In genomic region chr16:70460737-70461261, GRCh38 we compare ENCODE assay signal across 16 cellular contexts. TPM values are rescaled to one million over a fixed set of nuclear protein-coding genes. Genes with fewer than 3 reads are reported as not detected.
DNase-seq lines count a peak whose midpoint lies in the region; ATAC-seq and TF ChIP-seq lines count a peak whose summit lies in the region.
"Had no signal": no experiment of that assay in that cellular context is flagged by ENCODE, and none has a peak within 500 bp of the region (broad histone marks: within the 10 kb centered on the region; RNA-seq: fewer than 3 reads in every experiment).

No MANE protein-coding gene starts in this region.

- no peaks in the 10 kb centered on the region for H3K9me3 Mint-ChIP-seq in chondrocyte (ENCODE audit: low read depth)
- H3K9me3 Mint-ChIP-seq in activated T-helper 17 cell treated with anti-CD3 and anti-CD28 coated beads, Interleukin-2, amount 50 U/mL, for 72 hours, result no peaks in the 10 kb centered on the region
- no peaks in the 10 kb centered on the region for H3K9me3 Mint-ChIP-seq in naive thymus-derived CD4-positive, alpha-beta T cell
- H3K9me3 Mint-ChIP-seq: dendritic cell treated with granulocyte-macrophage colony-stimulating factor and Interleukin-4, amounts not matched to agents 40 ng/mL and 50 ng/mL, for 4 days had no signal

- peak overlapping the region in 1 of 2 donors; percentile 18 for H3K27ac ChIP-seq in right atrium auricular region
- H3K27ac ChIP-seq in spleen, result peak overlapping the region in 6 of 8 donors; percentile 27 to 68 (median 60)
- H3K27ac ChIP-seq in naive thymus-derived CD4-positive, alpha-beta T cell (ENCODE audit: low read depth, low read length), result no peak overlapping the region
- H3K27ac ChIP-seq: foreskin keratinocyte, ovary, vagina, WERI-Rb-1 had no signal

- DNase-seq in Right ventricle myocardium superior (no peak), right atrium auricular region (ENCODE audit: low spot score) (no peak), chondrocyte (ENCODE audit: low spot score) (no peak), kidney tubule cell (ENCODE audit: low spot score) (peak; percentile 54), spleen (no peak)
- DNase-seq in naive thymus-derived CD4-positive, alpha-beta T cell, result no peak
- DNase-seq: activated CD8-positive, alpha-beta memory T cell treated with anti-CD3 and anti-CD28 coated beads, Interleukin-2, amount 50 U/mL, for 4 hours; foreskin keratinocyte; NCI-H524; ovary; WERI-Rb-1 had no signal

- peak overlapping the region; percentile 74 for H3K27ac Mint-ChIP-seq in chondrocyte (ENCODE audit: unreplicated experiment)
- H3K27ac Mint-ChIP-seq in activated T-helper 17 cell treated with anti-CD3 and anti-CD28 coated beads, Interleukin-2, amount 50 U/mL, for 72 hours, result no peak overlapping the region
- no peak overlapping the region for H3K27ac Mint-ChIP-seq in naive thymus-derived CD4-positive, alpha-beta T cell
- H3K27ac Mint-ChIP-seq: dendritic cell treated with granulocyte-macrophage colony-stimulating factor and Interleukin-4, amounts not matched to agents 40 ng/mL and 50 ng/mL, for 4 days had no signal

- 48 to 79% (median 66%) methylated on average over 3 to 8 of the region's 8 CpGs for WGBS in spleen, 5 donors

- intact Hi-C loops in Right ventricle myocardium superior (cut with DNase I), result no loop called here
- intact Hi-C loops in spleen (cut with DNase I; ENCODE audit: low total_unique reads), result no loop called here
- intact Hi-C loops in naive thymus-derived CD4-positive, alpha-beta T cell (cut with micrococcal nuclease), result no loop called here

- H3K4me1 ChIP-seq in right atrium auricular region (peaks cover 0 to 13% of the 10 kb centered on the region in 2 donors), spleen (peaks cover 0 to 36% (median 16%) of the 10 kb centered on the region in 6 donors)
- no peaks in the 10 kb centered on the region for H3K4me1 ChIP-seq in naive thymus-derived CD4-positive, alpha-beta T cell (ENCODE audit: control insufficient read depth in 2 of 2, insufficient read depth in 2 of 2, low read length in 2 of 2)
- H3K4me1 ChIP-seq: foreskin keratinocyte had no signal

- H3K4me3 ChIP-seq in right atrium auricular region, result no peak overlapping the region
- H3K4me3 ChIP-seq in spleen, result no peak overlapping the region
- H3K4me3 ChIP-seq in naive thymus-derived CD4-positive, alpha-beta T cell (ENCODE audit: low read length), result no peak overlapping the region
- H3K4me3 ChIP-seq: ovary, vagina had no signal

- H3K4me1 Mint-ChIP-seq in chondrocyte (ENCODE audit: low read depth), result peaks cover 9% of the 10 kb centered on the region
- H3K4me1 Mint-ChIP-seq in activated T-helper 17 cell treated with anti-CD3 and anti-CD28 coated beads, Interleukin-2, amount 50 U/mL, for 72 hours, result no peaks in the 10 kb centered on the region
- H3K4me1 Mint-ChIP-seq in naive thymus-derived CD4-positive, alpha-beta T cell, result peaks cover 0 to 18% (median 11%) of the 10 kb centered on the region in 7 donors

- peaks cover 3% of the 10 kb centered on the region for H3K36me3 Mint-ChIP-seq in chondrocyte (ENCODE audit: low read depth)
- H3K36me3 Mint-ChIP-seq in activated T-helper 17 cell treated with anti-CD3 and anti-CD28 coated beads, Interleukin-2, amount 50 U/mL, for 72 hours (ENCODE audit: low read depth), result no peaks in the 10 kb centered on the region
- peaks cover 0 to 8% (median 1%) of the 10 kb centered on the region in 5 donors for H3K36me3 Mint-ChIP-seq in naive thymus-derived CD4-positive, alpha-beta T cell

- H3K27me3 Mint-ChIP-seq in chondrocyte (ENCODE audit: low read depth), result no peaks in the 10 kb centered on the region
- no peaks in the 10 kb centered on the region for H3K27me3 Mint-ChIP-seq in activated T-helper 17 cell treated with anti-CD3 and anti-CD28 coated beads, Interleukin-2, amount 50 U/mL, for 72 hours
- no peaks in the 10 kb centered on the region for H3K27me3 Mint-ChIP-seq in naive thymus-derived CD4-positive, alpha-beta T cell
- H3K27me3 Mint-ChIP-seq: dendritic cell treated with granulocyte-macrophage colony-stimulating factor and Interleukin-4, amounts not matched to agents 40 ng/mL and 50 ng/mL, for 4 days had no signal

- ATAC-seq in Right ventricle myocardium superior (ENCODE audit: poor library complexity) (peak; percentile 78), HG03175 (IDR thresholded peaks at IDR 0.05; ENCODE audit: unreplicated experiment) (no peak)
- no peak for ATAC-seq in activated T-helper 17 cell treated with anti-CD3 and anti-CD28 coated beads, Interleukin-2, amount 50 U/mL, for 72 hours (replicated peaks)
- ATAC-seq in naive thymus-derived CD4-positive, alpha-beta T cell, result no peak
- ATAC-seq: foreskin keratinocyte, HCT116 had no signal

- H3K9me3 ChIP-seq in right atrium auricular region (no peaks in the 10 kb centered on the region), spleen (no peaks in the 10 kb centered on the region)
- H3K9me3 ChIP-seq in naive thymus-derived CD4-positive, alpha-beta T cell (ENCODE audit: control insufficient read depth in 2 of 3, low read length in 3 of 3), result no peaks in the 10 kb centered on the region
- H3K9me3 ChIP-seq: ovary, vagina had no signal

- POLR2A ChIA-PET in naive thymus-derived CD4-positive, alpha-beta T cell (lab: Charles Lee), result no interaction called here

- H3K36me3 ChIP-seq in right atrium auricular region (no peaks in the 10 kb centered on the region), spleen (peaks cover 0 to 32% (median 20%) of the 10 kb centered on the region in 6 donors)
- peaks cover 0 to 33% (median 0%) of the 10 kb centered on the region in 3 experiments for H3K36me3 ChIP-seq in naive thymus-derived CD4-positive, alpha-beta T cell (ENCODE audit: control insufficient read depth in 2 of 3, insufficient read depth in 3 of 3, low read length in 3 of 3)
- H3K36me3 ChIP-seq: ovary had no signal

- no peaks in the 10 kb centered on the region for H3K27me3 ChIP-seq in right atrium auricular region
- H3K27me3 ChIP-seq in spleen (replicated peaks in 1 of 7), result no peaks in the 10 kb centered on the region
- no peaks in the 10 kb centered on the region for H3K27me3 ChIP-seq in naive thymus-derived CD4-positive, alpha-beta T cell (ENCODE audit: control insufficient read depth in 2 of 2, insufficient read depth in 2 of 2, low read length in 2 of 2)
- H3K27me3 ChIP-seq: foreskin keratinocyte, ovary, vagina had no signal

- no peak for TF ChIP-seq POLR2A in spleen (IDR thresholded peaks at IDR 0.05)

- H3K4me3 Mint-ChIP-seq in chondrocyte (ENCODE audit: unreplicated experiment), result no peak overlapping the region
- H3K4me3 Mint-ChIP-seq in activated T-helper 17 cell treated with anti-CD3 and anti-CD28 coated beads, Interleukin-2, amount 50 U/mL, for 72 hours, result no peak overlapping the region
- H3K4me3 Mint-ChIP-seq in naive thymus-derived CD4-positive, alpha-beta T cell, result no peak overlapping the region
- H3K4me3 Mint-ChIP-seq: dendritic cell treated with granulocyte-macrophage colony-stimulating factor and Interleukin-4, amounts not matched to agents 40 ng/mL and 50 ng/mL, for 4 days had no signal

- CTCF ChIA-PET in naive thymus-derived CD4-positive, alpha-beta T cell (lab: Charles Lee), result no interaction called here

- TF ChIP-seq CTCF in right atrium auricular region (IDR thresholded peaks at IDR 0.05), result no peak
- TF ChIP-seq CTCF in chondrocyte (IDR thresholded peaks at IDR 0.05), result no peak
- TF ChIP-seq CTCF in spleen (IDR thresholded peaks at IDR 0.05 in 8 of 11, conservative IDR thresholded peaks at IDR 0.05 in 3 of 11), result peak in 4 of 11 experiments; percentile 14 to 30 (median 21)

RNA-seq across cellular contexts. Expression of gene FCSK, which starts 6.4 kb away (rescaled TPM):
- total RNA-seq in Right ventricle myocardium superior, result 8.0 TPM
- total RNA-seq in right atrium auricular region, result 10 to 100 TPM in 1 of 2 donors, 1 to 10 TPM in 1; 9.5 to 10.2 TPM
- 9.2 to 12.9 TPM (median 11.5 TPM) in 3 replicates for total RNA-seq in chondrocyte
- total RNA-seq in spleen, result 10 to 100 TPM; 20.8 to 31.9 (median 27.1) TPM
- 10 to 100 TPM in 2 of 3 donors, 1 to 10 TPM in 1; 8.1 to 18.6 (median 16.7) TPM for polyA plus RNA-seq in spleen
- total RNA-seq in activated T-helper 17 cell treated with anti-CD3 and anti-CD28 coated beads, Interleukin-2, amount 50 U/mL, for 72 hours, result 10 to 100 TPM in 1 of 2 donors, 1 to 10 TPM in 1; 8.2 to 13.9 TPM
- 10 to 100 TPM; 23.7 to 45.2 (median 36.7) TPM for total RNA-seq in naive thymus-derived CD4-positive, alpha-beta T cell
- 10 to 100 TPM in 1 of 2 donors, 1 to 10 TPM in 1; 7.5 to 10.3 TPM for polyA plus RNA-seq in naive thymus-derived CD4-positive, alpha-beta T cell

RNA-seq across cellular contexts. Expression of gene ST3GAL2, which starts 21.9 kb away (rescaled TPM):
- total RNA-seq in Right ventricle myocardium superior (19.6 TPM), right atrium auricular region (10 to 100 TPM; 13.5 to 16.9 TPM), chondrocyte (71.9 to 76.4 TPM (median 72.1 TPM) in 3 replicates), spleen (10 to 100 TPM; 33.1 to 66.9 (median 48.1) TPM)
- 10 to 100 TPM in 1 of 3 donors, 1 to 10 TPM in 2; 5.2 to 16.5 (median 7.2) TPM for polyA plus RNA-seq in spleen
- total RNA-seq in activated T-helper 17 cell treated with anti-CD3 and anti-CD28 coated beads, Interleukin-2, amount 50 U/mL, for 72 hours, result 10 to 100 TPM; 14.5 to 18.6 TPM
- total RNA-seq in naive thymus-derived CD4-positive, alpha-beta T cell, result 10 to 100 TPM; 16.6 to 35.9 (median 30.4) TPM
- polyA plus RNA-seq in naive thymus-derived CD4-positive, alpha-beta T cell, result 10 to 100 TPM; 11.3 to 22.5 TPM
